Comparison of ENCODE assay signal across 20 cellular contexts in the genomic region with DNA sequence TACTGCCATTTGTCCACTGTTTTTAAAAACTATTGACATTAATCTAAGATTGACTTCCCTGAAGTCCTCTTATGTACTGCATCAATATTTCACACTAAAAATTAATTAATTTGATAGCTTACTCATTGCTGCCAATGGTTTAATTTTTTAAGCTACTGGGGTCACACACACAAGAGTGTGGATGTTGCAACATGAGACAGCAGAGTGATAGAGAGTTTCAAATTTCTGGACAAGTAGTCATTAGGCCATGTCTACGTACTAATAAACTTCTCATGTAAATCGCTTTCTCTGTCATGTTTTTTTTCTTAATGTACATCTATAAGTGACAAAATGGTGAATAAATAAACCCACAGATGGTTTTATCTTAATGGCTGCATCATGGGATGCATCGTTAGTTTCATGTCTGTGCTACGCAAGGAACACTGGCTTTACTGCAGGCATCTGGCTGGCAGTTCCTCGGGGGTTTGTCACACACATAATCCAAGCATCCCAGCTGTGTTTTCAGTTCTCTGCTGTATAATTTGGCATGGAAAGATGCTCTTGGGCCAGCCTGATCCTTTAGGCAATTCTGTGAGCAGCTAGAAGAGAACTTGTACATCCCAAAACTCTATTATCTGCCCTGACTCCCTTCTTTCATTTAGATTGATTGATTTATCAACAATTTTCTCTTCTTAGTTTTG. TPM values are rescaled to one million over a fixed set of nuclear protein-coding genes. Genes with fewer than 3 reads are reported as not detected.
"Had no signal": no experiment of that assay in that cellular context is flagged by ENCODE, and none has a peak within 500 bp of the region (broad histone marks: within the 10 kb centered on the region; RNA-seq: fewer than 3 reads in every experiment).

No MANE protein-coding gene starts in this region.

- DNase-seq: activated B cell treated with CpG ODN at 0.5 μM for 24 hours; activated CD4-positive, alpha-beta T cell treated with anti-CD3 and anti-CD28 coated beads for 4 hours; activated CD4-positive, alpha-beta T cell treated with anti-CD3 and anti-CD28 coated beads, Interleukin-2, amount 50 U/mL, for 48 hours; activated CD8-positive, alpha-beta memory T cell treated with anti-CD3 and anti-CD28 coated beads, Interleukin-2, amount 50 U/mL, for 48 hours; activated naive CD4-positive, alpha-beta T cell; activated naive CD8-positive, alpha-beta T cell treated with anti-CD3 and anti-CD28 coated beads for 36 hours; activated T-cell treated with anti-CD3 and anti-CD28 coated beads, Interleukin-2, amount 50 U/mL, for 4 hours; effector memory CD4-positive, alpha-beta T cell; foreskin melanocyte; hippocampal formation; kidney glomerular epithelial cell; sigmoid colon; stimulated activated CD4-positive, alpha-beta T cell treated with anti-CD3 and anti-CD28 coated beads, Interleukin-15, amount 100 ng/mL, for 24 hours; stomach had no signal

- H3K36me3 Mint-ChIP-seq: activated naive CD8-positive, alpha-beta T cell treated with anti-CD3 and anti-CD28 coated beads for 36 hours; memory B cell; natural killer cell treated with Interleukin-12 subunit alpha and Interleukin-12 subunit beta and Interleukin-15 and Interleukin-18, amount 100 ng/mL, for 72 hours; stimulated activated memory B cell treated with anti-CD40 and anti-IgM and Interleukin-4, amounts not matched to agents 10 μg/mL and 1 μg/mL and 100 μg/mL, for 72 hours had no signal

- ATAC-seq: activated T-cell treated with anti-CD3 and anti-CD28 coated beads, Interleukin-2, amount 50 U/mL, for 4 hours; natural killer cell treated with Interleukin-12 subunit alpha and Interleukin-12 subunit beta and Interleukin-15 and Interleukin-18, amount 100 ng/mL, for 72 hours; stimulated activated memory B cell treated with anti-CD40 and anti-IgM and Interleukin-4, amounts not matched to agents 10 μg/mL and 1 μg/mL and 100 μg/mL, for 72 hours had no signal

- H3K27ac Mint-ChIP-seq: activated B cell treated with CpG ODN at 0.5 μM for 24 hours; activated naive CD8-positive, alpha-beta T cell treated with anti-CD3 and anti-CD28 coated beads for 36 hours; activated T-helper 2 cell treated with anti-CD3 and anti-CD28 coated beads, Interferon-gamma antibody, Interleukin-2, Interleukin-4, amounts not matched to agents 10 μg/mL and 5 μg/mL and 100 μg/mL, durations not matched to agents 14 hours and 24 hours and 36 hours; memory B cell; natural killer cell treated with Interleukin-12 subunit alpha and Interleukin-12 subunit beta and Interleukin-15 and Interleukin-18, amount 100 ng/mL, for 72 hours; stimulated activated memory B cell treated with anti-CD40 and anti-IgM and Interleukin-4, amounts not matched to agents 10 μg/mL and 1 μg/mL and 100 μg/mL, for 72 hours had no signal

- H3K9me3 Mint-ChIP-seq: activated T-helper 2 cell treated with anti-CD3 and anti-CD28 coated beads, Interferon-gamma antibody, Interleukin-2, Interleukin-4, amounts not matched to agents 10 μg/mL and 5 μg/mL and 100 μg/mL, durations not matched to agents 14 hours and 24 hours and 36 hours; central memory CD8-positive, alpha-beta T cell; memory B cell; natural killer cell treated with Interleukin-12 subunit alpha and Interleukin-12 subunit beta and Interleukin-15 and Interleukin-18, amount 100 ng/mL, for 72 hours; stimulated activated memory B cell treated with anti-CD40 and anti-IgM and Interleukin-4, amounts not matched to agents 10 μg/mL and 1 μg/mL and 100 μg/mL, for 72 hours had no signal

RNA-seq across cellular contexts. Expression of a gene that starts 16.4 kb away (rescaled TPM):
- total RNA-seq: activated T-cell treated with anti-CD3 and anti-CD28 coated beads, Interleukin-2, amount 50 U/mL, for 4 hours; activated T-helper 2 cell treated with anti-CD3 and anti-CD28 coated beads, Interferon-gamma antibody, Interleukin-2, Interleukin-4, amounts not matched to agents 10 μg/mL and 5 μg/mL and 100 μg/mL, durations not matched to agents 14 hours and 24 hours and 36 hours; smooth muscle cell had no signal
